ENCODE assay signal across 8 cellular contexts in genomic region chr1:201649776-201650607, GRCh38.
DNase-seq lines count a peak whose midpoint lies in the region; ATAC-seq and TF ChIP-seq lines count a peak whose summit lies in the region.

No MANE protein-coding gene starts in this region.

- peak overlapping the region; percentile 92 for H3K4me3 Mint-ChIP-seq in GM23338

- H2AFZ ChIP-seq in GM23338 = peak overlapping the region; percentile 93

- H3K36me3 ChIP-seq in GM23338 (ENCODE audit: insufficient read depth) (no peaks in the 10 kb centered on the region), stomach smooth muscle (ENCODE audit: control insufficient read depth in 2 of 2, insufficient read depth in 2 of 2, low read length in 2 of 2) (no peaks in the 10 kb centered on the region), SJCRH30 (peaks cover 26% of the 10 kb centered on the region)

- H3K27me3 Mint-ChIP-seq in GM23338 (ENCODE audit: insufficient read depth, low read depth, poor library complexity) = peaks cover 27% of the 10 kb centered on the region

- H3K4me3 ChIP-seq in GM23338 (peak overlapping the region; percentile 97), stomach smooth muscle (ENCODE audit: low read length in 2 of 2) (peak overlapping the region; percentile 69 to 81), SJCRH30 (no peak overlapping the region)

- peaks cover 18% of the 10 kb centered on the region for H3K79me2 ChIP-seq in GM23338 (replicated peaks; ENCODE audit: insufficient read depth)

- H3K9ac ChIP-seq in stomach smooth muscle (ENCODE audit: low read length in 2 of 2) = peak overlapping the region; percentile 33 to 76

- H3K4me1 ChIP-seq in GM23338 (ENCODE audit: insufficient read depth) (peaks cover 39% of the 10 kb centered on the region), stomach smooth muscle (ENCODE audit: control insufficient read depth, insufficient read depth, low read length) (peaks cover 43% of the 10 kb centered on the region), SJCRH30 (no peaks in the 10 kb centered on the region)

- H3K9me3 Mint-ChIP-seq in GM23338 = no peaks in the 10 kb centered on the region

- no peaks in the 10 kb centered on the region; the same call in 1 of the 3 replicates for H3K36me3 Mint-ChIP-seq in GM23338 (ENCODE audit: low read depth)

- no peaks in the 10 kb centered on the region for H3F3A ChIP-seq in GM23338 (replicated peaks; ENCODE audit: low read depth)

- H3K4me1 Mint-ChIP-seq in GM23338 = peaks cover 57% of the 10 kb centered on the region

- ATAC-seq in GM23338 = peak; percentile 52
- ATAC-seq in GM19467 (IDR thresholded peaks at IDR 0.05; ENCODE audit: unreplicated experiment) = no peak
- ATAC-seq in HG03095 (IDR thresholded peaks at IDR 0.05; ENCODE audit: unreplicated experiment) = no peak

- no peak overlapping the region for H3K27ac ChIP-seq in GM23338 (ENCODE audit: low read depth)
- peak overlapping the region; percentile 64 for H3K27ac ChIP-seq in stomach smooth muscle (ENCODE audit: low read length)
- H3K27ac ChIP-seq in SJCRH30 = no peak overlapping the region

- no peaks in the 10 kb centered on the region for H3K9me2 ChIP-seq in GM23338 (ENCODE audit: insufficient read depth)

- H3K9me3 ChIP-seq in stomach smooth muscle (ENCODE audit: control insufficient read depth in 2 of 2, low read length in 2 of 2) (no peaks in the 10 kb centered on the region), SJCRH30 (replicated peaks) (no peaks in the 10 kb centered on the region)

- peak overlapping the region; percentile 99 for H3K4me2 ChIP-seq in GM23338

- H3K27ac Mint-ChIP-seq in GM23338 = peak overlapping the region; percentile 90

- H3K27me3 ChIP-seq in GM23338 (ENCODE audit: insufficient read depth) (peaks cover 44% of the 10 kb centered on the region), stomach smooth muscle (ENCODE audit: control insufficient read depth in 1 of 2, insufficient read depth in 2 of 2, low read length in 2 of 2) (no peaks in the 10 kb centered on the region), SJCRH30 (no peaks in the 10 kb centered on the region)

- DNase-seq in GM23338 (ENCODE audit: low spot score) = peak; percentile 92
- DNase-seq in NCI-H510A treated with DMSO at 0.1 percent for 48 hours (lab: John Stamatoyannopoulos, UW) = peak; percentile 72
- DNase-seq in dedifferentiated amniotic fluid mesenchymal stem cell (ENCODE audit: extremely low spot score) = peak; percentile 68
- peak; percentile 92 for DNase-seq in left kidney (ENCODE audit: low read depth, low spot score)
- no peak for DNase-seq in SJCRH30

- TF ChIP-seq CTCF in GM23338 (conservative IDR thresholded peaks at IDR 0.05; ENCODE audit: low read depth in 2 of 2) = no peak

- H4K20me1 ChIP-seq in GM23338 (replicated peaks; ENCODE audit: insufficient read depth) = peaks cover 12% of the 10 kb centered on the region; the same call in 1 of the 2 replicates

TF ChIP-seq in GM23338, 12 proteins besides CTCF, POLR2A, EP300 and RAD21 (continues in another document):
- TF ChIP-seq CREB1 (CRISPR knock-in tag; IDR thresholded peaks at IDR 0.05; ENCODE audit: low read depth) (peak; percentile 70), EZH2 (IDR thresholded peaks at IDR 0.05; ENCODE audit: low read depth, unreplicated experiment) (no peak), JUNB (IDR thresholded peaks at IDR 0.05; ENCODE audit: unreplicated experiment) (no peak), STAT1 (IDR thresholded peaks at IDR 0.05; ENCODE audit: unreplicated experiment) (no peak), EZH2phosphoT487 (IDR thresholded peaks at IDR 0.05; ENCODE audit: unreplicated experiment) (no peak), ZNF331 (CRISPR knock-in tag; IDR thresholded peaks at IDR 0.05; ENCODE audit: low read depth) (no peak), NANOG (IDR thresholded peaks at IDR 0.05; ENCODE audit: borderline replicate concordance) (no peak), POLR2AphosphoS5 (IDR thresholded peaks at IDR 0.05; ENCODE audit: low read depth) (peak; percentile 42), ZNF462 (CRISPR knock-in tag; IDR thresholded peaks at IDR 0.05) (no peak), ZNF114 (CRISPR knock-in tag; IDR thresholded peaks at IDR 0.05) (no peak)
- TF ChIP-seq, protein P1, sequence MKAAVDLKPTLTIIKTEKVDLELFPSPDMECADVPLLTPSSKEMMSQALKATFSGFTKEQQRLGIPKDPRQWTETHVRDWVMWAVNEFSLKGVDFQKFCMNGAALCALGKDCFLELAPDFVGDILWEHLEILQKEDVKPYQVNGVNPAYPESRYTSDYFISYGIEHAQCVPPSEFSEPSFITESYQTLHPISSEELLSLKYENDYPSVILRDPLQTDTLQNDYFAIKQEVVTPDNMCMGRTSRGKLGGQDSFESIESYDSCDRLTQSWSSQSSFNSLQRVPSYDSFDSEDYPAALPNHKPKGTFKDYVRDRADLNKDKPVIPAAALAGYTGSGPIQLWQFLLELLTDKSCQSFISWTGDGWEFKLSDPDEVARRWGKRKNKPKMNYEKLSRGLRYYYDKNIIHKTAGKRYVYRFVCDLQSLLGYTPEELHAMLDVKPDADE (IDR thresholded peaks at IDR 0.05) = no peak

Comparison
In these comparisons a context has a peak if more than half of its experiments do, and no peak if none do; other contexts are left out.
1. DNase-seq: peak in GM23338 (single experiment), NCI-H510A treated with DMSO at 0.1 percent for 48 hours (single experiment), dedifferentiated amniotic fluid mesenchymal stem cell (single experiment) and left kidney (single experiment); none in SJCRH30 (0 of 2).